ENCODE assay signal across 13 cellular contexts in genomic region chr4:36386691-36387090, GRCh38.
DNase-seq lines count a peak whose midpoint lies in the region; ATAC-seq and TF ChIP-seq lines count a peak whose summit lies in the region.
"Had no signal": no experiment of that assay in that cellular context is flagged by ENCODE, and none has a peak within 500 bp of the region (broad histone marks: within the 10 kb centered on the region; RNA-seq: fewer than 3 reads in every experiment).

No MANE protein-coding gene starts in this region.

- no peaks in the 10 kb centered on the region for H3K79me2 ChIP-seq in MM.1S (ENCODE audit: low read length)

- H3K4me3 Mint-ChIP-seq in activated T-cell treated with anti-CD3 and anti-CD28 coated beads, Interleukin-2, amount 50 U/mL, for 24 hours = no peak overlapping the region
- H3K4me3 Mint-ChIP-seq in brain = no peak overlapping the region
- H3K4me3 Mint-ChIP-seq: WTC11 had no signal

- DNase-seq in activated T-cell treated with anti-CD3 and anti-CD28 coated beads, Interleukin-2, amount 50 U/mL, for 24 hours = no peak
- DNase-seq in activated T-cell treated with anti-CD3 and anti-CD28 coated beads, Interleukin-2, amount 50 U/mL, for 48 hours = no peak
- DNase-seq in MM.1S (no peak), spleen (no peak), NCI-H2196 treated with DMSO at 0.1 percent for 48 hours (lab: John Stamatoyannopoulos, UW; ENCODE audit: unreplicated experiment) (no peak)
- DNase-seq: ovary had no signal

- H3K4me2 ChIP-seq in MM.1S (ENCODE audit: low read depth, low read length) = peak overlapping the region; percentile 36; the same call in 1 of the 2 replicates

- ATAC-seq in HG03196 (IDR thresholded peaks at IDR 0.05; ENCODE audit: unreplicated experiment) (no peak), GM21723 (IDR thresholded peaks at IDR 0.05; ENCODE audit: unreplicated experiment) (no peak)
- ATAC-seq: Right ventricle myocardium inferior, WTC11 had no signal

- peak overlapping the region; percentile 73 for H3K27ac Mint-ChIP-seq in activated T-cell treated with anti-CD3 and anti-CD28 coated beads, Interleukin-2, amount 50 U/mL, for 24 hours
- H3K27ac Mint-ChIP-seq in brain = no peak overlapping the region
- H3K27ac Mint-ChIP-seq: stimulated activated effector memory CD8-positive, alpha-beta T cell treated with anti-CD3 and anti-CD28 coated beads, Interleukin-12 subunit alpha, Interleukin-12 subunit beta, amount 100 ng/mL, for 72 hours; WTC11 had no signal

- H3K4me1 Mint-ChIP-seq in activated T-cell treated with anti-CD3 and anti-CD28 coated beads, Interleukin-2, amount 50 U/mL, for 24 hours (ENCODE audit: low read depth) = peaks cover 22% of the 10 kb centered on the region
- H3K4me1 Mint-ChIP-seq in brain = peaks cover 5% of the 10 kb centered on the region
- H3K4me1 Mint-ChIP-seq: WTC11 had no signal

- H3K27me3 Mint-ChIP-seq in activated T-cell treated with anti-CD3 and anti-CD28 coated beads, Interleukin-2, amount 50 U/mL, for 24 hours = no peaks in the 10 kb centered on the region
- H3K27me3 Mint-ChIP-seq in brain = no peaks in the 10 kb centered on the region

- H3K4me1 ChIP-seq in MM.1S (ENCODE audit: low read length) (peaks cover 14% of the 10 kb centered on the region), spleen (peaks cover 8 to 23% (median 15%) of the 10 kb centered on the region in 6 donors)

- no peaks in the 10 kb centered on the region for H3K36me3 Mint-ChIP-seq in activated T-cell treated with anti-CD3 and anti-CD28 coated beads, Interleukin-2, amount 50 U/mL, for 24 hours (ENCODE audit: low read depth)
- no peaks in the 10 kb centered on the region for H3K36me3 Mint-ChIP-seq in brain
- H3K36me3 Mint-ChIP-seq: stimulated activated effector memory CD8-positive, alpha-beta T cell treated with anti-CD3 and anti-CD28 coated beads, Interleukin-12 subunit alpha, Interleukin-12 subunit beta, amount 100 ng/mL, for 72 hours; WTC11 had no signal

- TF ChIP-seq CTCF in MM.1S (IDR thresholded peaks at IDR 0.05; ENCODE audit: low read length) = no peak; the same call in 1 of the 2 replicates
- peak; percentile 43 to 63 for TF ChIP-seq CTCF in brain (conservative IDR thresholded peaks at IDR 0.05)
- no peak for TF ChIP-seq CTCF in spleen (IDR thresholded peaks at IDR 0.05 in 8 of 11, conservative IDR thresholded peaks at IDR 0.05 in 3 of 11)

- no peak for TF ChIP-seq POLR2A in spleen (IDR thresholded peaks at IDR 0.05)

- H3F3A ChIP-seq in MM.1S (ENCODE audit: insufficient read depth, low read length) = peaks cover 9% of the 10 kb centered on the region; the same call in 1 of the 2 replicates

- H2AFZ ChIP-seq in MM.1S (ENCODE audit: low read length) = no peak overlapping the region

- no peaks in the 10 kb centered on the region for H3K9me3 ChIP-seq in MM.1S (replicated peaks; ENCODE audit: insufficient read depth, low read length)
- peaks cover 0 to 4% (median 0%) of the 10 kb centered on the region in 8 donors for H3K9me3 ChIP-seq in spleen
- H3K9me3 ChIP-seq: ovary had no signal

- intact Hi-C loops in spleen (cut with DNase I; ENCODE audit: low total_unique reads) = no loop called here

- H3K27ac ChIP-seq in MM.1S (ENCODE audit: low read length) (peak overlapping the region; percentile 39; the same call in 1 of the 2 replicates), spleen (peak overlapping the region in 7 of 8 donors; percentile 20 to 86 (median 66))
- H3K27ac ChIP-seq: ovary had no signal

- H3K9me3 Mint-ChIP-seq in activated T-cell treated with anti-CD3 and anti-CD28 coated beads, Interleukin-2, amount 50 U/mL, for 24 hours = no peaks in the 10 kb centered on the region
- peaks cover 0 to 3% (median 0%) of the 10 kb centered on the region in 5 experiments for H3K9me3 Mint-ChIP-seq in brain
- H3K9me3 Mint-ChIP-seq: activated T-helper 2 cell treated with anti-CD3 and anti-CD28 coated beads, Interferon-gamma antibody, Interleukin-2, Interleukin-4, amounts not matched to agents 10 μg/mL and 5 μg/mL and 100 μg/mL, durations not matched to agents 14 hours and 24 hours and 36 hours; stimulated activated effector memory CD8-positive, alpha-beta T cell treated with anti-CD3 and anti-CD28 coated beads, Interleukin-12 subunit alpha, Interleukin-12 subunit beta, amount 100 ng/mL, for 72 hours; WTC11 had no signal

- no peak overlapping the region for H3K9ac ChIP-seq in MM.1S (ENCODE audit: low read length)

- H3K36me3 ChIP-seq in MM.1S (replicated peaks; ENCODE audit: insufficient read depth, low read length) = no peaks in the 10 kb centered on the region
- H3K36me3 ChIP-seq in spleen = no peaks in the 10 kb centered on the region
- H3K36me3 ChIP-seq: ovary had no signal

- H3K9me2 ChIP-seq in MM.1S (replicated peaks; ENCODE audit: insufficient read depth, low read length) = no peaks in the 10 kb centered on the region

- H3K4me3 ChIP-seq in MM.1S (ENCODE audit: low read length) = no peak overlapping the region
- H3K4me3 ChIP-seq in spleen = peak overlapping the region in 1 of 8 donors; percentile 40
- H3K4me3 ChIP-seq: ovary had no signal

- no peaks in the 10 kb centered on the region for H4K20me1 ChIP-seq in MM.1S (ENCODE audit: insufficient read depth, low read length)

- H3K27me3 ChIP-seq in MM.1S (replicated peaks; ENCODE audit: insufficient read depth, low read length) = no peaks in the 10 kb centered on the region
- peaks cover 0 to 15% (median 0%) of the 10 kb centered on the region in 7 donors for H3K27me3 ChIP-seq in spleen (replicated peaks in 1 of 7)
- H3K27me3 ChIP-seq: ovary had no signal

Comparison
In these comparisons a context has a peak if more than half of its experiments do, and no peak if none do; other contexts are left out.
1. CTCF ChIP-seq: peak in brain (2 of 2); none in MM.1S (single experiment) and spleen (0 of 11).